ENCODE assay signal across 1 cellular context in genomic region chr13:43328907-43329306, GRCh38.
TF ChIP-seq lines count a peak whose summit lies in the region.

No MANE protein-coding gene starts in this region.

TF ChIP-seq in HepG2, 621 proteins besides CTCF, POLR2A, EP300 and RAD21 (continued from another document):
- TF ChIP-seq, protein P1, sequence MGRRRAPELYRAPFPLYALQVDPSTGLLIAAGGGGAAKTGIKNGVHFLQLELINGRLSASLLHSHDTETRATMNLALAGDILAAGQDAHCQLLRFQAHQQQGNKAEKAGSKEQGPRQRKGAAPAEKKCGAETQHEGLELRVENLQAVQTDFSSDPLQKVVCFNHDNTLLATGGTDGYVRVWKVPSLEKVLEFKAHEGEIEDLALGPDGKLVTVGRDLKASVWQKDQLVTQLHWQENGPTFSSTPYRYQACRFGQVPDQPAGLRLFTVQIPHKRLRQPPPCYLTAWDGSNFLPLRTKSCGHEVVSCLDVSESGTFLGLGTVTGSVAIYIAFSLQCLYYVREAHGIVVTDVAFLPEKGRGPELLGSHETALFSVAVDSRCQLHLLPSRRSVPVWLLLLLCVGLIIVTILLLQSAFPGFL (CRISPR knock-in tag; IDR thresholded peaks at IDR 0.05) = no peak
